In the genomic region with DNA sequence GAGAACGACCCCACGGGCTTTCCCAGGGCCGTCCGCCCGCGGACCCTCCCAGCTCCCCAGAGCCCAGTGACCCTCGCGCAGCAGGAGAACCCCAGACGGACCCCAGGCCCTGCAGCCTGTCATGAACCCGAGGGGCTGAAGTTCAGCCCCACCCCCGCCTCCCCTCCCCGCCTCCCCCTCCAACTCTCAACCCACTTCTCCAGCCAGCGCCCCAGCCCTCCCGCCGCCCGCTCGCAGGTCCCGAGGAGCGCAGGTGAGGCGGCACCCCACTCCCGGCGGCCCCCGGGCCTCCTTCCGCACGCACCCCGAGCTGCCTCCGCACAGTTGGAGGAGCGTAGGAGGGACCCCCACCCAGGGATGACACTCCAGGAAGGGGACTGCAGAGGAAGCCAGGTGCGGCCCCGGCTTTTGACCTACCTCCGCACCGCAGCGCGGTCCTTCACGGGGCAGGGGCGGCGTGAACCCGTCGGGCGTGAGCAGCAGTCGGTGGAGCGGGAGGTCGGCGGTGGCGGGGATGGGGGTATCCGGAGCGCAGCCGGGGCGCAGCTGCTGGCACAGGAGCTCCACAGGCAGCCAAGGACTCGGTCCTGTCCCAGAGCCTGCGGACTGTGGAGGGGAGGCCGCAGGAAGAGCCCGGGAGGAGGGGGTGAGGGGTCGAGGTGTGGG, we compare ENCODE assay signal across 8 cellular contexts. TPM values are rescaled to one million over a fixed set of nuclear protein-coding genes. Genes with fewer than 3 reads are reported as not detected.
DNase-seq lines count a peak whose midpoint lies in the region; ATAC-seq and TF ChIP-seq lines count a peak whose summit lies in the region.

A gene with protein sequence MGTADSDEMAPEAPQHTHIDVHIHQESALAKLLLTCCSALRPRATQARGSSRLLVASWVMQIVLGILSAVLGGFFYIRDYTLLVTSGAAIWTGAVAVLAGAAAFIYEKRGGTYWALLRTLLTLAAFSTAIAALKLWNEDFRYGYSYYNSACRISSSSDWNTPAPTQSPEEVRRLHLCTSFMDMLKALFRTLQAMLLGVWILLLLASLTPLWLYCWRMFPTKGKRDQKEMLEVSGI (plus strand): TSS at position 194 of the 666 bp plus-strand sequence. CDS start 782 bp downstream, outside the sequence.

- DNase-seq in Caco-2 (no peak), left ventricle myocardium inferior (no peak), progenitor cell of endocrine pancreas (ENCODE audit: low spot score, unreplicated experiment) (no peak), GM03348 (ENCODE audit: low spot score) (no peak), NCI-H2227 (lab: John Stamatoyannopoulos, UW; ENCODE audit: unreplicated experiment) (no peak)
- peak; percentile 47 for DNase-seq in activated T-cell treated with anti-CD3 and anti-CD28 coated beads, Interleukin-2, amount 50 U/mL, for 24 hours

- peak within 1 kb of the TSS; percentile 66 for H3K4me3 Mint-ChIP-seq in Caco-2 (ENCODE audit: unreplicated experiment)
- peak within 1 kb of the TSS; percentile 55 for H3K4me3 Mint-ChIP-seq in activated T-cell treated with anti-CD3 and anti-CD28 coated beads, Interleukin-2, amount 50 U/mL, for 24 hours
- H3K4me3 Mint-ChIP-seq in progenitor cell of endocrine pancreas (ENCODE audit: low read depth), result peak within 1 kb of the TSS; percentile 64

- H3K9me3 Mint-ChIP-seq in Caco-2 (ENCODE audit: unreplicated experiment) (no peaks in the 10 kb centered on the region), progenitor cell of endocrine pancreas (ENCODE audit: low read depth) (peaks cover 3% of the 10 kb centered on the region)
- H3K9me3 Mint-ChIP-seq in activated T-cell treated with anti-CD3 and anti-CD28 coated beads, Interleukin-2, amount 50 U/mL, for 24 hours, result peaks cover under 1% of the 10 kb centered on the region

- TF ChIP-seq CTCF in Caco-2 (IDR thresholded peaks at IDR 0.05; ENCODE audit: insufficient read depth in 1 of 2, low read depth in 1 of 2, low read length in 1 of 2, severe bottlenecking in 1 of 2, unreplicated experiment in 1 of 2), result no peak
- TF ChIP-seq CTCF in left ventricle myocardium inferior (IDR thresholded peaks at IDR 0.05; ENCODE audit: borderline replicate concordance), result no peak
- no peak for TF ChIP-seq CTCF in progenitor cell of endocrine pancreas (IDR thresholded peaks at IDR 0.05; ENCODE audit: unreplicated experiment)

- H3K4me1 ChIP-seq in Caco-2 (peaks cover 9% of the 10 kb centered on the region; the same call in 1 of the 2 replicates), left ventricle myocardium inferior (peaks cover 18% of the 10 kb centered on the region)

- no TSS peak for BruUV-seq in Caco-2 (replicated peaks; lab: Mats Ljungman, UMichigan)

- peaks cover 5% of the 10 kb centered on the region for H3K27me3 Mint-ChIP-seq in Caco-2 (ENCODE audit: insufficient read depth, unreplicated experiment)
- H3K27me3 Mint-ChIP-seq in activated T-cell treated with anti-CD3 and anti-CD28 coated beads, Interleukin-2, amount 50 U/mL, for 24 hours, result peaks cover 80% of the 10 kb centered on the region
- H3K27me3 Mint-ChIP-seq in progenitor cell of endocrine pancreas, result peaks cover 55% of the 10 kb centered on the region

- H3K9me3 ChIP-seq in Caco-2 (no peaks in the 10 kb centered on the region), left ventricle myocardium inferior (replicated peaks) (peaks cover 4% of the 10 kb centered on the region)

- H3K36me3 Mint-ChIP-seq in Caco-2 (ENCODE audit: insufficient read depth, unreplicated experiment) (no peaks in the 10 kb centered on the region), progenitor cell of endocrine pancreas (ENCODE audit: insufficient read depth) (peaks cover 2% of the 10 kb centered on the region)
- H3K36me3 Mint-ChIP-seq in activated T-cell treated with anti-CD3 and anti-CD28 coated beads, Interleukin-2, amount 50 U/mL, for 24 hours (ENCODE audit: low read depth), result no peaks in the 10 kb centered on the region

- H3K4me1 Mint-ChIP-seq in Caco-2 (ENCODE audit: low read depth, unreplicated experiment) (no peaks in the 10 kb centered on the region), progenitor cell of endocrine pancreas (ENCODE audit: low read depth) (peaks cover 5% of the 10 kb centered on the region)
- peaks cover 6% of the 10 kb centered on the region for H3K4me1 Mint-ChIP-seq in activated T-cell treated with anti-CD3 and anti-CD28 coated beads, Interleukin-2, amount 50 U/mL, for 24 hours (ENCODE audit: low read depth)

- H3K27ac Mint-ChIP-seq in Caco-2 (ENCODE audit: unreplicated experiment) (no peak within 1 kb of the TSS), progenitor cell of endocrine pancreas (no peak within 1 kb of the TSS)
- no peak within 1 kb of the TSS for H3K27ac Mint-ChIP-seq in activated T-cell treated with anti-CD3 and anti-CD28 coated beads, Interleukin-2, amount 50 U/mL, for 24 hours

- POLR2A ChIA-PET in Caco-2 (lab: Charles Lee), result no interaction called here

- H3K36me3 ChIP-seq in Caco-2 (ENCODE audit: control insufficient read depth, insufficient read depth, low read length) (no peaks in the 10 kb centered on the region), left ventricle myocardium inferior (peaks cover 8% of the 10 kb centered on the region)

- H3K27me3 ChIP-seq in Caco-2 (replicated peaks; ENCODE audit: control insufficient read depth, insufficient read depth, low read length) (no peaks in the 10 kb centered on the region), left ventricle myocardium inferior (ENCODE audit: low read depth) (peaks cover 35% of the 10 kb centered on the region)

- peak within 1 kb of the TSS; percentile 84 for H3K4me3 ChIP-seq in Caco-2 (ENCODE audit: low read depth, low read length)
- peak within 1 kb of the TSS; percentile 70 for H3K4me3 ChIP-seq in left ventricle myocardium inferior

- ATAC-seq in HG02588 (IDR thresholded peaks at IDR 0.05; ENCODE audit: unreplicated experiment) (no peak), GM18498 (IDR thresholded peaks at IDR 0.05; ENCODE audit: unreplicated experiment) (no peak)

- intact Hi-C loops in Caco-2 (cut with micrococcal nuclease; ENCODE audit: unreplicated experiment) (no loop called here), left ventricle myocardium inferior (cut with micrococcal nuclease) (no loop called here)

- H3K27ac ChIP-seq in left ventricle myocardium inferior (replicated peaks), result peak within 1 kb of the TSS; percentile 49

- CTCF ChIA-PET in Caco-2 (lab: Charles Lee), result no interaction called here

RNA-seq across cellular contexts. Expression of the gene that starts here (rescaled TPM):
- 38.7 and 49.6 TPM in 2 replicates for total RNA-seq in Caco-2 (2022)
- 18.5 TPM for total RNA-seq in left ventricle myocardium inferior
- total RNA-seq in progenitor cell of endocrine pancreas, result 8.0 and 9.6 TPM in 2 replicates
